9 cellular contexts compared by ENCODE assay signal in the genomic region with DNA sequence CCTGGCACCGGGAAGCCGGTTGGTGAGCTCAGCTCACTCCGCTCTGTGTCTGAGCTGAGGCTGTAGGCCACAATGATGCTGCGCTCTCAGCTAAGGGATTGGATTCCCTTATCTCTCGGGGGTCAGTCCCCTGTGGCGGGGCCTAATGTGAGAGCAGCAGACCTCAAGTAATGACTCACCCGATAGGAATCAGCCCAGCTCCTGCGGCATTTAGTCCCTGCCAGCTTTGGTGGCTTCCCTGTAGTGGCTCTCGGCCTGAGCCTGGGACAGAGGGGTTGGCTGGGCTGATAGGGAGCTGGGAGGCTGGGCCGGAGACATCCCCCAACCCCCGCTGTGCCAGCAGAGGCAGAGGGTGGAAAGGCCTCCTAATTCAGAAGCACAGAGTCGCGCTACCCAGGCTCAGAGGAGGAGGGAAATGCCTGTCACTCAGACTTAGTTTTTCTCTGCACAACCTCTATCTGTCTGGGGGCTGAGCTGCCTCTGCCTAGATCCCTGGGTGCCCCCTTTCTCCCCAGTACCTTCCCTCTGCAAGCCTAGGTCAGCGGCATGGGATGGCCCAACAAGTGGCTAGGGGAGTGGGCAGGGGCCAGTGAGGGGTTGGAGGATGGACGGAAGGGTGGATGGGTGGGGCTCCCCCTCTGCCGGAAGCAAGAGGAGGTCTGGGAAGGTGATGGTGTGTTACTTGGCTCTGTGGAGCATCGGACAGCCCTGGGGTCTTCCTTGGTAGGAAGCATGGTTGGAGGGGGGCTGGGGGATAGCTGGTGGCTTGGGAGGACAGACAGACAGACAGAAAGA.
A peak's percentile ranks its signal among the peaks of the same experiment; 100 is the strongest.
DNase-seq lines count a peak whose midpoint lies in the region; ATAC-seq and TF ChIP-seq lines count a peak whose summit lies in the region.
"Had no signal": no experiment of that assay in that cellular context is flagged by ENCODE, and none has a peak within 500 bp of the region (broad histone marks: within the 10 kb centered on the region; RNA-seq: fewer than 3 reads in every experiment).

No MANE protein-coding gene starts in this region.

- H3K9ac ChIP-seq in smooth muscle cell (ENCODE audit: low read depth) = no peak overlapping the region

- H3K9me3 ChIP-seq in cardiac muscle cell (ENCODE audit: low read depth) (no peaks in the 10 kb centered on the region), smooth muscle cell (replicated peaks; ENCODE audit: low read depth) (no peaks in the 10 kb centered on the region)

- H3K36me3 ChIP-seq in cardiac muscle cell (no peaks in the 10 kb centered on the region), smooth muscle cell (ENCODE audit: low read depth) (no peaks in the 10 kb centered on the region)

- H3K27ac Mint-ChIP-seq in natural killer cell = no peak overlapping the region

- H3K79me2 ChIP-seq in smooth muscle cell (ENCODE audit: low read depth) = no peaks in the 10 kb centered on the region

- H3K4me1 ChIP-seq in cardiac muscle cell (ENCODE audit: low read depth) (peaks cover 9% of the 10 kb centered on the region), smooth muscle cell (ENCODE audit: low read depth) (peaks cover 15% of the 10 kb centered on the region)

- no peak overlapping the region for H3K4me3 Mint-ChIP-seq in natural killer cell

- peak overlapping the region; percentile 65 for H3K4me2 ChIP-seq in smooth muscle cell

- no peaks in the 10 kb centered on the region for H3K27me3 ChIP-seq in cardiac muscle cell
- no peaks in the 10 kb centered on the region for H3K27me3 ChIP-seq in smooth muscle cell (ENCODE audit: low read depth)

- 16% methylated on average over 16 of the region's 17 CpGs for WGBS in smooth muscle cell (ENCODE audit: low lambda C conversion rate)

- peaks cover 6% of the 10 kb centered on the region for H3F3A ChIP-seq in smooth muscle cell (ENCODE audit: low read depth)

- H2AFZ ChIP-seq in smooth muscle cell (ENCODE audit: low read depth) = no peak overlapping the region

- intact Hi-C loops in natural killer cell (cut with micrococcal nuclease) = no loop called here

- H3K27me3 Mint-ChIP-seq in natural killer cell (ENCODE audit: low read depth in 2 of 2) = peaks cover 15 to 21% of the 10 kb centered on the region in 2 donors

- no peaks in the 10 kb centered on the region for H3K4me1 Mint-ChIP-seq in natural killer cell

- no peaks in the 10 kb centered on the region for H3K36me3 Mint-ChIP-seq in natural killer cell

- no peaks in the 10 kb centered on the region for H3K9me3 Mint-ChIP-seq in natural killer cell

- no peaks in the 10 kb centered on the region for H4K20me1 ChIP-seq in smooth muscle cell (ENCODE audit: low read depth)

- TF ChIP-seq CTCF in cardiac muscle cell (IDR thresholded peaks at IDR 0.05; ENCODE audit: low read depth, low read length) (no peak), smooth muscle cell (IDR thresholded peaks at IDR 0.05; ENCODE audit: borderline replicate concordance, insufficient read depth, poor library complexity, severe bottlenecking) (no peak), natural killer cell (IDR thresholded peaks at IDR 0.05) (no peak)

- DNase-seq in NCI-H2171 treated with DMSO at 0.1 percent for 48 hours (lab: John Stamatoyannopoulos, UW) = peak; percentile 39
- DNase-seq in NCI-H2171 (lab: John Stamatoyannopoulos, UW) = no peak
- peak; percentile 96 for DNase-seq in SW480 (ENCODE audit: low spot score)
- DNase-seq in cardiac muscle cell (ENCODE audit: low read depth in 1 of 2, low spot score in 1 of 2) = peak; percentile 46 to 49
- no peak for DNase-seq in smooth muscle cell (lab: John Stamatoyannopoulos, UW; ENCODE audit: unreplicated experiment)
- DNase-seq in natural killer cell = no peak
- DNase-seq in NOMO-1 treated with DMSO at 0.1 percent for 48 hours (lab: John Stamatoyannopoulos, UW; ENCODE audit: unreplicated experiment) = no peak
- DNase-seq: NCI-H1417 treated with DMSO at 0.1 percent for 48 hours had no signal

- H3K4me3 ChIP-seq in cardiac muscle cell (no peak overlapping the region), smooth muscle cell (no peak overlapping the region)

- H3K27ac ChIP-seq in cardiac muscle cell = peak overlapping the region; percentile 19
- H3K27ac ChIP-seq in smooth muscle cell (ENCODE audit: low read depth) = no peak overlapping the region

- no peak for ATAC-seq in natural killer cell
- no peak for ATAC-seq in HG02938 (IDR thresholded peaks at IDR 0.05; ENCODE audit: unreplicated experiment)

Comparison
In these comparisons a context has a peak if more than half of its experiments do, and no peak if none do; other contexts are left out.
1. DNase-seq: peak in NCI-H2171 treated with DMSO at 0.1 percent for 48 hours (single experiment), SW480 (single experiment) and cardiac muscle cell (2 of 2); none in NCI-H2171 (single experiment), smooth muscle cell (single experiment), natural killer cell (single experiment) and NOMO-1 treated with DMSO at 0.1 percent for 48 hours (single experiment).